Comparison of ENCODE assay signal across 24 cellular contexts in genomic region chr17:61206922-61207321, GRCh38.
"Had no signal": no experiment of that assay in that cellular context is flagged by ENCODE, and none has a peak within 500 bp of the region (broad histone marks: within the 10 kb centered on the region; RNA-seq: fewer than 3 reads in every experiment).

No MANE protein-coding gene starts in this region.

- H3K4me1 ChIP-seq: colonic mucosa had no signal

- H3K36me3 ChIP-seq: colonic mucosa, esophagus squamous epithelium, gastrocnemius medialis, heart right ventricle, left lung, lower lobe of right lung had no signal

- H3K9me3 ChIP-seq: colonic mucosa, esophagus squamous epithelium, gastrocnemius medialis, heart right ventricle, left lung, lower lobe of right lung, mucosa of descending colon had no signal

- H3K4me3 ChIP-seq: colonic mucosa, esophagus squamous epithelium, gastrocnemius medialis, heart right ventricle, left lung, lower lobe of right lung, mucosa of descending colon had no signal

- ATAC-seq: effector memory CD8-positive, alpha-beta T cell; esophagus mucosa; gastrocnemius medialis; heart right ventricle; left cardiac atrium; left lung; left ventricle myocardium superior; lower lobe of right lung; mucosa of descending colon had no signal

- DNase-seq: colonic mucosa; cortex of kidney; effector CD8-positive, alpha-beta T cell; effector memory CD8-positive, alpha-beta T cell; endodermal cell; erythroblast; esophagus squamous epithelium; foreskin fibroblast; foreskin melanocyte; gastrocnemius medialis; glutamatergic neuron; head of caudate nucleus; heart right ventricle; hippocampal formation; left cardiac atrium; left lung; left ventricle myocardium superior; lower lobe of right lung; mesenchymal stem cell; mucosa of descending colon had no signal

- H3K27me3 ChIP-seq: colonic mucosa, esophagus squamous epithelium, gastrocnemius medialis, heart right ventricle, left lung had no signal

- FAIRE-seq: endometrium, keratinocyte had no signal

- H3K27ac ChIP-seq: colonic mucosa, epithelial cell of prostate had no signal
